Comparison of ENCODE assay signal across 32 cellular contexts in the genomic region with DNA sequence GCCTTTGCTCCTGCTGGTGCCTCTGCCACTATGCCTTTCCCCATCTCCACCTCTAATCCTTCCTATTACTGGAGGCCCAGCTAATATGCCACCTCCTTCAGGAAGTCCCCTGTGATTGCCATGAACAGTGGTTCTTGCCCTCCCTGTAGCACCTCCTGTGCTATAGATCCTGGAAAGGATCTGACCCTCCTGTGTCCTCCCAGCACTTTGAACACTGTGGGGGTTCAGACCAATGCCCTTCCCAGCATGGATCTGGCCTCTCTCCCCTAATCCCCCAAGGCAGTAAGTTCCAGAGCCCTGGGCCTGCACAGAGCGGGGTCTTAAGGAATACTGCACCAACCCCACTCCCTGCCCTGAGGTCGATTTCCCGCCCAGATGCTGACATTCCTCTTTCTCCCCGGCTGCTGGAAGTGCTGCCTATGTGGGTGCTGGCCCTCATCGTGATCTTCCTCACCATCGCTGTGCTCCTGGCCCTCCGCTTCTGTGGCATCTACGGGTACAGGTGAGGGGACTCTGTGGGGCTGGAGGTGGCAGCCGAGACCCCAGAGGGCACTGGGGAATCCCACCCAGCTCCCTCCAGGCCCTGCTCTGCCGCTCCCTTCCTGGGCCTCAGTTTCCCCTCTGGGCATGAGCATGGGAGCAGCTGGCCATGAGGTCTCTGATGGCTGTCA. TPM values are rescaled to one million over a fixed set of nuclear protein-coding genes. Genes with fewer than 3 reads are reported as not detected.
"Had no signal": no experiment of that assay in that cellular context is flagged by ENCODE, and none has a peak within 500 bp of the region (broad histone marks: within the 10 kb centered on the region; RNA-seq: fewer than 3 reads in every experiment).

No MANE protein-coding gene starts in this region.

- H3K27ac Mint-ChIP-seq: activated naive CD8-positive, alpha-beta T cell treated with anti-CD3 and anti-CD28 coated beads for 36 hours; activated T-helper 17 cell treated with anti-CD3 and anti-CD28 coated beads, Interleukin-2, amount 50 U/mL, for 72 hours; brain; effector memory CD8-positive, alpha-beta T cell; nephron; T-cell; T-helper 2 cell treated with Interferon-gamma antibody and Interleukin-4, amounts not matched to agents 5 μg/mL and 100 μg/mL, for 36 hours had no signal

- FAIRE-seq: islet of Langerhans, pancreas, small intestine had no signal

- H3K9me3 ChIP-seq: adrenal gland, ascending aorta, colonic mucosa, gastrocnemius medialis, left lung, pancreas, psoas muscle, sigmoid colon, thyroid gland, upper lobe of right lung had no signal

- H3K36me3 Mint-ChIP-seq: activated naive CD8-positive, alpha-beta T cell treated with anti-CD3 and anti-CD28 coated beads for 36 hours; brain; stimulated activated effector memory CD8-positive, alpha-beta T cell treated with anti-CD3 and anti-CD28 coated beads, Interleukin-12 subunit alpha, Interleukin-12 subunit beta, amount 100 ng/mL, for 72 hours; T-cell had no signal

- H3K27me3 Mint-ChIP-seq: activated B cell treated with CpG ODN at 0.5 μM for 24 hours; activated naive CD8-positive, alpha-beta T cell treated with anti-CD3 and anti-CD28 coated beads for 36 hours; activated T-helper 17 cell treated with anti-CD3 and anti-CD28 coated beads, Interleukin-2, amount 50 U/mL, for 72 hours; stimulated activated naive CD8-positive, alpha-beta T cell treated with anti-CD3 and anti-CD28 coated beads, Interleukin-15, amount 100 ng/mL, for 72 hours had no signal

- H3K4me3 ChIP-seq: adrenal gland, ascending aorta, cardiac muscle cell, colonic mucosa, gastrocnemius medialis, left lung, lung, pancreas, psoas muscle, sigmoid colon, thyroid gland, upper lobe of right lung had no signal

- H3K27me3 ChIP-seq: adrenal gland, ascending aorta, cardiac muscle cell, colonic mucosa, gastrocnemius medialis, left lung, pancreas, sigmoid colon, thyroid gland, upper lobe of right lung had no signal

- DNase-seq: activated B cell treated with CpG ODN at 0.5 μM for 24 hours; activated CD4-positive, alpha-beta T cell treated with anti-CD3 and anti-CD28 coated beads, Interleukin-2, amount 50 U/mL, for 1 hour; activated gamma-delta T cell treated with Interleukin-2 at 50 U/mL for 16 hours; activated naive CD8-positive, alpha-beta T cell treated with anti-CD3 and anti-CD28 coated beads for 36 hours; activated T-cell treated with anti-CD3 and anti-CD28 coated beads, Interleukin-2, amount 50 U/mL, for 4 hours; cerebellar nuclear complex; colonic mucosa; effector memory CD8-positive, alpha-beta T cell; erythroblast; gastrocnemius medialis; glutamatergic neuron; left lung; pancreas; psoas muscle; sigmoid colon; small intestine; stimulated activated CD4-positive, alpha-beta T cell treated with anti-CD3 and anti-CD28 coated beads, Interleukin-4, amount 100 ng/mL, for 24 hours; stimulated activated naive CD8-positive, alpha-beta T cell treated with anti-CD3 and anti-CD28 coated beads, Interleukin-15, amount 100 ng/mL, for 72 hours; substantia nigra; T-cell; thyroid gland; upper lobe of right lung had no signal

- ATAC-seq: activated T-cell treated with anti-CD3 and anti-CD28 coated beads, Interleukin-2, amount 50 U/mL, for 4 hours; activated T-helper 17 cell treated with anti-CD3 and anti-CD28 coated beads, Interleukin-2, amount 50 U/mL, for 72 hours; effector memory CD8-positive, alpha-beta T cell; gastrocnemius medialis; left lung; pancreas; psoas muscle; stimulated activated effector memory CD8-positive, alpha-beta T cell treated with anti-CD3 and anti-CD28 coated beads, Interleukin-12 subunit alpha, Interleukin-12 subunit beta, amount 100 ng/mL, for 72 hours; stimulated activated naive CD8-positive, alpha-beta T cell treated with anti-CD3 and anti-CD28 coated beads, Interleukin-15, amount 100 ng/mL, for 72 hours; T-cell; upper lobe of right lung had no signal

- H3K27ac ChIP-seq: adrenal gland, ascending aorta, cardiac muscle cell, colonic mucosa, gastrocnemius medialis, pancreas, psoas muscle, sigmoid colon, thyroid gland, upper lobe of right lung had no signal

- H3K4me1 ChIP-seq: adrenal gland, ascending aorta, colonic mucosa, gastrocnemius medialis, pancreas, psoas muscle, sigmoid colon, thyroid gland, upper lobe of right lung had no signal

- H3K4me3 Mint-ChIP-seq: activated B cell treated with CpG ODN at 0.5 μM for 24 hours; activated naive CD8-positive, alpha-beta T cell treated with anti-CD3 and anti-CD28 coated beads for 36 hours; activated T-cell treated with anti-CD3 and anti-CD28 coated beads, Interleukin-2, amount 50 U/mL, for 4 hours; activated T-helper 17 cell treated with anti-CD3 and anti-CD28 coated beads, Interleukin-2, amount 50 U/mL, for 72 hours; brain; effector memory CD8-positive, alpha-beta T cell; nephron; stimulated activated effector memory CD8-positive, alpha-beta T cell treated with anti-CD3 and anti-CD28 coated beads, Interleukin-12 subunit alpha, Interleukin-12 subunit beta, amount 100 ng/mL, for 72 hours; stimulated activated naive CD8-positive, alpha-beta T cell treated with anti-CD3 and anti-CD28 coated beads, Interleukin-15, amount 100 ng/mL, for 72 hours; T-cell; T-helper 2 cell treated with Interferon-gamma antibody and Interleukin-4, amounts not matched to agents 5 μg/mL and 100 μg/mL, for 36 hours had no signal

- H3K36me3 ChIP-seq: adrenal gland, ascending aorta, cardiac muscle cell, colonic mucosa, gastrocnemius medialis, pancreas, sigmoid colon, thyroid gland had no signal

- H3K9me3 Mint-ChIP-seq: activated B cell treated with CpG ODN at 0.5 μM for 24 hours; activated naive CD8-positive, alpha-beta T cell treated with anti-CD3 and anti-CD28 coated beads for 36 hours; activated T-cell treated with anti-CD3 and anti-CD28 coated beads, Interleukin-2, amount 50 U/mL, for 4 hours; activated T-helper 17 cell treated with anti-CD3 and anti-CD28 coated beads, Interleukin-2, amount 50 U/mL, for 72 hours; effector memory CD8-positive, alpha-beta T cell; nephron; stimulated activated effector memory CD8-positive, alpha-beta T cell treated with anti-CD3 and anti-CD28 coated beads, Interleukin-12 subunit alpha, Interleukin-12 subunit beta, amount 100 ng/mL, for 72 hours; stimulated activated naive CD8-positive, alpha-beta T cell treated with anti-CD3 and anti-CD28 coated beads, Interleukin-15, amount 100 ng/mL, for 72 hours; T-cell; T-helper 2 cell treated with Interferon-gamma antibody and Interleukin-4, amounts not matched to agents 5 μg/mL and 100 μg/mL, for 36 hours had no signal

- H3K4me1 Mint-ChIP-seq: activated naive CD8-positive, alpha-beta T cell treated with anti-CD3 and anti-CD28 coated beads for 36 hours; brain; stimulated activated effector memory CD8-positive, alpha-beta T cell treated with anti-CD3 and anti-CD28 coated beads, Interleukin-12 subunit alpha, Interleukin-12 subunit beta, amount 100 ng/mL, for 72 hours; T-cell had no signal

RNA-seq across cellular contexts. Expression of a gene that starts 21.6 kb away (rescaled TPM):
- polyA plus RNA-seq: cardiac muscle cell had no signal
